1 cellular context compared by ENCODE assay signal in the genomic region with DNA sequence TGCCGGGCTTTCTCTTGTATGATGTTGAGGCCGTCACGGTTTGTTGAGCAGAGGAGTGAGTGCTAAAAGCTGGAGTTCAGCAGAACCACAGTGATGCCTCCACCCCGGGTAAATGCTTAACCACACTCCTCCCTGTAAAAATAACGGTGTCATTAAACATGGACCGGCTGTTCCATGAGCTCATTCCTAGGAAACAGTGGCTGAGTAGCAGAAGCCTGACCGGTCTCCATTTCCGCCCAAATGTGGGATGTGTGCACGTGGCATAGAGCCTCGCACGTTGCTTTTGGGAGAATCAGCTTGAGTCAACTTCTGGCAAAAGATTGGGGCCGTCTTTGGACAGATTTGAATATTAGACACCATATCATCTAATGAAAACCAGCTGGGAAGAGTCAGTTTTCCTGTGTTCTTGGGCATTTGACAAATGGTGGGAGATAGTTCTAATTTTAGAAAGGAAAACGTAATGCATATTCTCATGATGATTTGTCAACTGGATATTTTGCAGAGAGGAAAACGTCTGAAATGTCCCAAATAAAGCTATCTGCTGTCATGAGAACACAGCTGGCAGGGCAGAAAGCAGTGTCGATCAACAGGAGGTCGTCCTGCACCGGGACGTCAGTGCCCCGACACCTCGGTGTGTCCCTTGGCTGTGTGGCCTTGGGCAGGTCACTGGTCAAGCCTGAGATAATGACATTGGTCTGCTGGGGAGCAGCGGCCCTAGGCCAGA.
A peak's percentile ranks its signal among the peaks of the same experiment; 100 is the strongest.
TF ChIP-seq lines count a peak whose summit lies in the region.

No MANE protein-coding gene starts in this region.

TF ChIP-seq in HepG2, 621 proteins besides CTCF, POLR2A, EP300 and RAD21 (continued from another document and continues in another):
- TF ChIP-seq HMG20B (CRISPR knock-in tag; conservative IDR thresholded peaks at IDR 0.05) (0 out of 2 replicates have a peak, but pooled peaks have one; percentile 21), RXRB (CRISPR knock-in tag; IDR thresholded peaks at IDR 0.05; ENCODE audit: borderline replicate concordance) (peak; percentile 55; the same call in 1 of the 2 replicates), ZFP37 (CRISPR knock-in tag; IDR thresholded peaks at IDR 0.05; ENCODE audit: borderline replicate concordance) (peak; percentile 90), SOX5 (CRISPR knock-in tag; IDR thresholded peaks at IDR 0.05; ENCODE audit: borderline replicate concordance) (peak; percentile 33; the same call in 1 of the 2 replicates), PLRG1 (conservative IDR thresholded peaks at IDR 0.05) (no peak), PHF20 (CRISPR knock-in tag; IDR thresholded peaks at IDR 0.05) (peak; percentile 55; the same call in 1 of the 2 replicates), ZNF143 (CRISPR knock-in tag; IDR thresholded peaks at IDR 0.05) (0 out of 2 replicates have a peak, but pooled peaks have one; percentile 5), TBP (CRISPR knock-in tag; IDR thresholded peaks at IDR 0.05) (no peak), SRY (CRISPR knock-in tag; IDR thresholded peaks at IDR 0.05) (no peak; the same call in 1 of the 2 replicates), TMF1 (CRISPR knock-in tag; IDR thresholded peaks at IDR 0.05; ENCODE audit: low read depth) (peak; percentile 80), SIN3B (IDR thresholded peaks at IDR 0.05; ENCODE audit: low read length) (no peak), HDAC6 (IDR thresholded peaks at IDR 0.05; ENCODE audit: low read depth, low read length) (no peak), MED1 (CRISPR knock-in tag; IDR thresholded peaks at IDR 0.05) (peak; percentile 66; the same call in 1 of the 2 replicates), ZNF296 (CRISPR knock-in tag; conservative IDR thresholded peaks at IDR 0.05) (no peak), ZNF12 (CRISPR knock-in tag; IDR thresholded peaks at IDR 0.05) (no peak), ELF1 (CRISPR knock-in tag; IDR thresholded peaks at IDR 0.05) (peak; percentile 71; the same call in 1 of the 2 replicates), NR2C2 (CRISPR knock-in tag; IDR thresholded peaks at IDR 0.05; ENCODE audit: borderline replicate concordance) (no peak), ELF4 (CRISPR knock-in tag; IDR thresholded peaks at IDR 0.05; ENCODE audit: borderline replicate concordance) (peak; percentile 35; the same call in 1 of the 2 replicates), ZNF790 (CRISPR knock-in tag; IDR thresholded peaks at IDR 0.05; ENCODE audit: borderline replicate concordance) (no peak), SRF (IDR thresholded peaks at IDR 0.05; ENCODE audit: low read depth, low read length) (no peak), YY1 (IDR thresholded peaks at IDR 0.05; ENCODE audit: insufficient read depth, insufficient replicate concordance, low read depth, low read length) (no peak), KAT8 (CRISPR knock-in tag; IDR thresholded peaks at IDR 0.05) (peak; percentile 17; the same call in 1 of the 2 replicates), ZNF773 (CRISPR knock-in tag; IDR thresholded peaks at IDR 0.05; ENCODE audit: borderline replicate concordance) (no peak), ZNF260 (CRISPR knock-in tag; IDR thresholded peaks at IDR 0.05; ENCODE audit: borderline replicate concordance, low read depth) (no peak), JUN (CRISPR knock-in tag; IDR thresholded peaks at IDR 0.05) (0 out of 2 replicates have a peak, but pooled peaks have one; percentile 37), HNRNPUL1 (IDR thresholded peaks at IDR 0.05; ENCODE audit: low read depth, low read length) (no peak), JUNB (CRISPR knock-in tag; IDR thresholded peaks at IDR 0.05; ENCODE audit: borderline replicate concordance) (no peak), SMYD3 (CRISPR knock-in tag; IDR thresholded peaks at IDR 0.05) (peak; percentile 90), PHF8 (CRISPR knock-in tag; IDR thresholded peaks at IDR 0.05) (peak; percentile 29; the same call in 1 of the 2 replicates), NKX3-1 (CRISPR knock-in tag; IDR thresholded peaks at IDR 0.05) (no peak), XRCC5 (optimal IDR thresholded peaks at IDR 0.05; ENCODE audit: low read length) (no peak), ZNF788 (CRISPR knock-in tag; IDR thresholded peaks at IDR 0.05; ENCODE audit: borderline replicate concordance) (no peak; the same call in 1 of the 2 replicates)
- TF ChIP-seq, protein P1, sequence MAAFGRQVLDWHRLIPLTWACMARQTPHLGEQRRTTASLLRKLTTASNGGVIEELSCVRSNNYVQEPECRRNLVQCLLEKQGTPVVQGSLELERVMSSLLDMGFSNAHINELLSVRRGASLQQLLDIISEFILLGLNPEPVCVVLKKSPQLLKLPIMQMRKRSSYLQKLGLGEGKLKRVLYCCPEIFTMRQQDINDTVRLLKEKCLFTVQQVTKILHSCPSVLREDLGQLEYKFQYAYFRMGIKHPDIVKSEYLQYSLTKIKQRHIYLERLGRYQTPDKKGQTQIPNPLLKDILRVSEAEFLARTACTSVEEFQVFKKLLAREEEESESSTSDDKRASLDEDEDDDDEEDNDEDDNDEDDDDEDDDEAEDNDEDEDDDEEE (CRISPR knock-in tag; IDR thresholded peaks at IDR 0.05): no peak
- TF ChIP-seq, protein P2, sequence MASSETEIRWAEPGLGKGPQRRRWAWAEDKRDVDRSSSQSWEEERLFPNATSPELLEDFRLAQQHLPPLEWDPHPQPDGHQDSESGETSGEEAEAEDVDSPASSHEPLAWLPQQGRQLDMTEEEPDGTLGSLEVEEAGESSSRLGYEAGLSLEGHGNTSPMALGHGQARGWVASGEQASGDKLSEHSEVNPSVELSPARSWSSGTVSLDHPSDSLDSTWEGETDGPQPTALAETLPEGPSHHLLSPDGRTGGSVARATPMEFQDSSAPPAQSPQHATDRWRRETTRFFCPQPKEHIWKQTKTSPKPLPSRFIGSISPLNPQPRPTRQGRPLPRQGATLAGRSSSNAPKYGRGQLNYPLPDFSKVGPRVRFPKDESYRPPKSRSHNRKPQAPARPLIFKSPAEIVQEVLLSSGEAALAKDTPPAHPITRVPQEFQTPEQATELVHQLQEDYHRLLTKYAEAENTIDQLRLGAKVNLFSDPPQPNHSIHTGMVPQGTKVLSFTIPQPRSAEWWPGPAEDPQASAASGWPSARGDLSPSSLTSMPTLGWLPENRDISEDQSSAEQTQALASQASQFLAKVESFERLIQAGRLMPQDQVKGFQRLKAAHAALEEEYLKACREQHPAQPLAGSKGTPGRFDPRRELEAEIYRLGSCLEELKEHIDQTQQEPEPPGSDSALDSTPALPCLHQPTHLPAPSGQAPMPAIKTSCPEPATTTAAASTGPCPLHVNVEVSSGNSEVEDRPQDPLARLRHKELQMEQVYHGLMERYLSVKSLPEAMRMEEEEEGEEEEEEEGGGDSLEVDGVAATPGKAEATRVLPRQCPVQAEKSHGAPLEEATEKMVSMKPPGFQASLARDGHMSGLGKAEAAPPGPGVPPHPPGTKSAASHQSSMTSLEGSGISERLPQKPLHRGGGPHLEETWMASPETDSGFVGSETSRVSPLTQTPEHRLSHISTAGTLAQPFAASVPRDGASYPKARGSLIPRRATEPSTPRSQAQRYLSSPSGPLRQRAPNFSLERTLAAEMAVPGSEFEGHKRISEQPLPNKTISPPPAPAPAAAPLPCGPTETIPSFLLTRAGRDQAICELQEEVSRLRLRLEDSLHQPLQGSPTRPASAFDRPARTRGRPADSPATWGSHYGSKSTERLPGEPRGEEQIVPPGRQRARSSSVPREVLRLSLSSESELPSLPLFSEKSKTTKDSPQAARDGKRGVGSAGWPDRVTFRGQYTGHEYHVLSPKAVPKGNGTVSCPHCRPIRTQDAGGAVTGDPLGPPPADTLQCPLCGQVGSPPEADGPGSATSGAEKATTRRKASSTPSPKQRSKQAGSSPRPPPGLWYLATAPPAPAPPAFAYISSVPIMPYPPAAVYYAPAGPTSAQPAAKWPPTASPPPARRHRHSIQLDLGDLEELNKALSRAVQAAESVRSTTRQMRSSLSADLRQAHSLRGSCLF (CRISPR knock-in tag; IDR thresholded peaks at IDR 0.05; ENCODE audit: borderline replicate concordance): no peak
- TF ChIP-seq, protein P3, sequence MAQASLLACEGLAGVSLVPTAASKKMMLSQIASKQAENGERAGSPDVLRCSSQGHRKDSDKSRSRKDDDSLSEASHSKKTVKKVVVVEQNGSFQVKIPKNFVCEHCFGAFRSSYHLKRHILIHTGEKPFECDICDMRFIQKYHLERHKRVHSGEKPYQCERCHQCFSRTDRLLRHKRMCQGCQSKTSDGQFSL (CRISPR knock-in tag; IDR thresholded peaks at IDR 0.05): no peak
- TF ChIP-seq, protein P4, sequence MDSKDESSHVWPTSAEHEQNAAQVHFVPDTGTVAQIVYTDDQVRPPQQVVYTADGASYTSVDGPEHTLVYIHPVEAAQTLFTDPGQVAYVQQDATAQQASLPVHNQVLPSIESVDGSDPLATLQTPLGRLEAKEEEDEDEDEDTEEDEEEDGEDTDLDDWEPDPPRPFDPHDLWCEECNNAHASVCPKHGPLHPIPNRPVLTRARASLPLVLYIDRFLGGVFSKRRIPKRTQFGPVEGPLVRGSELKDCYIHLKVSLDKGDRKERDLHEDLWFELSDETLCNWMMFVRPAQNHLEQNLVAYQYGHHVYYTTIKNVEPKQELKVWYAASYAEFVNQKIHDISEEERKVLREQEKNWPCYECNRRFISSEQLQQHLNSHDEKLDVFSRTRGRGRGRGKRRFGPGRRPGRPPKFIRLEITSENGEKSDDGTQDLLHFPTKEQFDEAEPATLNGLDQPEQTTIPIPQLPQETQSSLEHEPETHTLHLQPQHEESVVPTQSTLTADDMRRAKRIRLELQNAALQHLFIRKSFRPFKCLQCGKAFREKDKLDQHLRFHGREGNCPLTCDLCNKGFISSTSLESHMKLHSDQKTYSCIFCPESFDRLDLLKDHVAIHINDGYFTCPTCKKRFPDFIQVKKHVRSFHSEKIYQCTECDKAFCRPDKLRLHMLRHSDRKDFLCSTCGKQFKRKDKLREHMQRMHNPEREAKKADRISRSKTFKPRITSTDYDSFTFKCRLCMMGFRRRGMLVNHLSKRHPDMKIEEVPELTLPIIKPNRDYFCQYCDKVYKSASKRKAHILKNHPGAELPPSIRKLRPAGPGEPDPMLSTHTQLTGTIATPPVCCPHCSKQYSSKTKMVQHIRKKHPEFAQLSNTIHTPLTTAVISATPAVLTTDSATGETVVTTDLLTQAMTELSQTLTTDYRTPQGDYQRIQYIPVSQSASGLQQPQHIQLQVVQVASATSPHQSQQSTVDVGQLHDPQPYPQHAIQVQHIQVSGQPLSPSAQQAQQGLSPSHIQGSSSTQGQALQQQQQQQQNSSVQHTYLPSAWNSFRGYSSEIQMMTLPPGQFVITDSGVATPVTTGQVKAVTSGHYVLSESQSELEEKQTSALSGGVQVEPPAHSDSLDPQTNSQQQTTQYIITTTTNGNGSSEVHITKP (CRISPR knock-in tag; IDR thresholded peaks at IDR 0.05; ENCODE audit: low read depth): 0 out of 2 replicates have a peak, but pooled peaks have one; percentile 55
- TF ChIP-seq, protein P5, sequence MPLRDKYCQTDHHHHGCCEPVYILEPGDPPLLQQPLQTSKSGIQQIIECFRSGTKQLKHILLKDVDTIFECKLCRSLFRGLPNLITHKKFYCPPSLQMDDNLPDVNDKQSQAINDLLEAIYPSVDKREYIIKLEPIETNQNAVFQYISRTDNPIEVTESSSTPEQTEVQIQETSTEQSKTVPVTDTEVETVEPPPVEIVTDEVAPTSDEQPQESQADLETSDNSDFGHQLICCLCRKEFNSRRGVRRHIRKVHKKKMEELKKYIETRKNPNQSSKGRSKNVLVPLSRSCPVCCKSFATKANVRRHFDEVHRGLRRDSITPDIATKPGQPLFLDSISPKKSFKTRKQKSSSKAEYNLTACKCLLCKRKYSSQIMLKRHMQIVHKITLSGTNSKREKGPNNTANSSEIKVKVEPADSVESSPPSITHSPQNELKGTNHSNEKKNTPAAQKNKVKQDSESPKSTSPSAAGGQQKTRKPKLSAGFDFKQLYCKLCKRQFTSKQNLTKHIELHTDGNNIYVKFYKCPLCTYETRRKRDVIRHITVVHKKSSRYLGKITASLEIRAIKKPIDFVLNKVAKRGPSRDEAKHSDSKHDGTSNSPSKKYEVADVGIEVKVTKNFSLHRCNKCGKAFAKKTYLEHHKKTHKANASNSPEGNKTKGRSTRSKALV (CRISPR knock-in tag; IDR thresholded peaks at IDR 0.05): peak; percentile 66
- TF ChIP-seq, protein P6, sequence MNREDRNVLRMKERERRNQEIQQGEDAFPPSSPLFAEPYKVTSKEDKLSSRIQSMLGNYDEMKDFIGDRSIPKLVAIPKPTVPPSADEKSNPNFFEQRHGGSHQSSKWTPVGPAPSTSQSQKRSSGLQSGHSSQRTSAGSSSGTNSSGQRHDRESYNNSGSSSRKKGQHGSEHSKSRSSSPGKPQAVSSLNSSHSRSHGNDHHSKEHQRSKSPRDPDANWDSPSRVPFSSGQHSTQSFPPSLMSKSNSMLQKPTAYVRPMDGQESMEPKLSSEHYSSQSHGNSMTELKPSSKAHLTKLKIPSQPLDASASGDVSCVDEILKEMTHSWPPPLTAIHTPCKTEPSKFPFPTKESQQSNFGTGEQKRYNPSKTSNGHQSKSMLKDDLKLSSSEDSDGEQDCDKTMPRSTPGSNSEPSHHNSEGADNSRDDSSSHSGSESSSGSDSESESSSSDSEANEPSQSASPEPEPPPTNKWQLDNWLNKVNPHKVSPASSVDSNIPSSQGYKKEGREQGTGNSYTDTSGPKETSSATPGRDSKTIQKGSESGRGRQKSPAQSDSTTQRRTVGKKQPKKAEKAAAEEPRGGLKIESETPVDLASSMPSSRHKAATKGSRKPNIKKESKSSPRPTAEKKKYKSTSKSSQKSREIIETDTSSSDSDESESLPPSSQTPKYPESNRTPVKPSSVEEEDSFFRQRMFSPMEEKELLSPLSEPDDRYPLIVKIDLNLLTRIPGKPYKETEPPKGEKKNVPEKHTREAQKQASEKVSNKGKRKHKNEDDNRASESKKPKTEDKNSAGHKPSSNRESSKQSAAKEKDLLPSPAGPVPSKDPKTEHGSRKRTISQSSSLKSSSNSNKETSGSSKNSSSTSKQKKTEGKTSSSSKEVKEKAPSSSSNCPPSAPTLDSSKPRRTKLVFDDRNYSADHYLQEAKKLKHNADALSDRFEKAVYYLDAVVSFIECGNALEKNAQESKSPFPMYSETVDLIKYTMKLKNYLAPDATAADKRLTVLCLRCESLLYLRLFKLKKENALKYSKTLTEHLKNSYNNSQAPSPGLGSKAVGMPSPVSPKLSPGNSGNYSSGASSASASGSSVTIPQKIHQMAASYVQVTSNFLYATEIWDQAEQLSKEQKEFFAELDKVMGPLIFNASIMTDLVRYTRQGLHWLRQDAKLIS (CRISPR knock-in tag; IDR thresholded peaks at IDR 0.05): no peak
- TF ChIP-seq, protein P7, sequence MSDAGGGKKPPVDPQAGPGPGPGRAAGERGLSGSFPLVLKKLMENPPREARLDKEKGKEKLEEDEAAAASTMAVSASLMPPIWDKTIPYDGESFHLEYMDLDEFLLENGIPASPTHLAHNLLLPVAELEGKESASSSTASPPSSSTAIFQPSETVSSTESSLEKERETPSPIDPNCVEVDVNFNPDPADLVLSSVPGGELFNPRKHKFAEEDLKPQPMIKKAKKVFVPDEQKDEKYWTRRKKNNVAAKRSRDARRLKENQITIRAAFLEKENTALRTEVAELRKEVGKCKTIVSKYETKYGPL (CRISPR knock-in tag; IDR thresholded peaks at IDR 0.05): no peak
- TF ChIP-seq, protein P8, sequence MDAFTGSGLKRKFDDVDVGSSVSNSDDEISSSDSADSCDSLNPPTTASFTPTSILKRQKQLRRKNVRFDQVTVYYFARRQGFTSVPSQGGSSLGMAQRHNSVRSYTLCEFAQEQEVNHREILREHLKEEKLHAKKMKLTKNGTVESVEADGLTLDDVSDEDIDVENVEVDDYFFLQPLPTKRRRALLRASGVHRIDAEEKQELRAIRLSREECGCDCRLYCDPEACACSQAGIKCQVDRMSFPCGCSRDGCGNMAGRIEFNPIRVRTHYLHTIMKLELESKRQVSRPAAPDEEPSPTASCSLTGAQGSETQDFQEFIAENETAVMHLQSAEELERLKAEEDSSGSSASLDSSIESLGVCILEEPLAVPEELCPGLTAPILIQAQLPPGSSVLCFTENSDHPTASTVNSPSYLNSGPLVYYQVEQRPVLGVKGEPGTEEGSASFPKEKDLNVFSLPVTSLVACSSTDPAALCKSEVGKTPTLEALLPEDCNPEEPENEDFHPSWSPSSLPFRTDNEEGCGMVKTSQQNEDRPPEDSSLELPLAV (CRISPR knock-in tag; conservative IDR thresholded peaks at IDR 0.05; ENCODE audit: low read depth): no peak
